8 cellular contexts compared by ENCODE assay signal in the genomic region with DNA sequence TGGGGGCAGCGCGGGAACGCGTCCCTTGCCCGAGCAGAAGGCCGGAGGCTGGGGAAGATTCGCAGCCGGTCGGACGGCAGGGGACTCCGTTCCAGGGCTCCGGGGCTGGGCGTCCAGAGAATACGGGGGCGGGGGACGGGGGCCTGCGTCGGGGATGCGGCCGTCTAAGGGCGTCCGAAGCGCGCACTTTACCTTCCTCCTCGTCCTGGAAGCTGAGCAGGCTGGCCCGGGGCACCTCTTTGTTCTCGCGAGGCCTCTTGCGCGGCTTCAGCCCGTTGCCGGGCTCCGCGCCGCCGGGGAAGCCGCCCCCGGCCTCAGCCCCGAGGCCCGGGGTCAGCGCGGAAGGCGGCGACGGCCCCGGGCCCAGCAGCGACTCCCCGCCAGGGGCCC. TPM values are rescaled to one million over a fixed set of nuclear protein-coding genes. Genes with fewer than 3 reads are reported as not detected.
DNase-seq lines count a peak whose midpoint lies in the region; ATAC-seq and TF ChIP-seq lines count a peak whose summit lies in the region.

No MANE protein-coding gene starts in this region.

- TF ChIP-seq POLR2A in Peyer's patch (IDR thresholded peaks at IDR 0.05): no peak

- H3K36me3 ChIP-seq in CD4-positive, CD25-positive, alpha-beta regulatory T cell (ENCODE audit: control insufficient read depth, insufficient read depth, low read length): peaks cover 16% of the 10 kb centered on the region
- peaks cover 0 to 13% (median 0%) of the 10 kb centered on the region in 3 donors for H3K36me3 ChIP-seq in Peyer's patch
- H3K36me3 ChIP-seq in heart right ventricle: peaks cover 0 to 44% (median 0%) of the 10 kb centered on the region in 9 donors
- peaks cover 0 to 29% of the 10 kb centered on the region in 2 donors for H3K36me3 ChIP-seq in psoas muscle (ENCODE audit: insufficient read depth in 1 of 2, low read depth in 1 of 2)

- TF ChIP-seq CTCF in Peyer's patch (IDR thresholded peaks at IDR 0.05) (no peak), heart right ventricle (IDR thresholded peaks at IDR 0.05) (no peak), psoas muscle (IDR thresholded peaks at IDR 0.05) (no peak)

- DNase-seq in CD4-positive, CD25-positive, alpha-beta regulatory T cell: peak in 2 of 3 donors; percentile 43 to 75
- DNase-seq in Peyer's patch (peak in 2 of 3 donors; percentile 26 to 71), heart right ventricle (peak; percentile 51 to 63), psoas muscle (peak; percentile 59 to 74), globus pallidus (ENCODE audit: low spot score) (no peak)

- peak overlapping the region; percentile 88 to 96 (median 94) for H3K4me3 Mint-ChIP-seq in CD4-positive, CD25-positive, alpha-beta regulatory T cell
- peak overlapping the region; percentile 97 for H3K4me3 Mint-ChIP-seq in activated naive CD8-positive, alpha-beta T cell

- peak overlapping the region; percentile 91 for H3K4me3 ChIP-seq in CD4-positive, CD25-positive, alpha-beta regulatory T cell (ENCODE audit: low read depth, low read length)
- H3K4me3 ChIP-seq in Peyer's patch: peak overlapping the region; percentile 72 to 92 (median 86)
- H3K4me3 ChIP-seq in heart right ventricle: peak overlapping the region; percentile 64 to 93 (median 79)
- H3K4me3 ChIP-seq in psoas muscle: peak overlapping the region; percentile 80

- peak; percentile 23 to 24 for ATAC-seq in CD4-positive, CD25-positive, alpha-beta regulatory T cell (ENCODE audit: low read depth in 2 of 2)
- ATAC-seq in GM18909 (IDR thresholded peaks at IDR 0.05; ENCODE audit: poor library complexity, unreplicated experiment): peak; percentile 45
- peak; percentile 30 for ATAC-seq in HG03108 (IDR thresholded peaks at IDR 0.05; ENCODE audit: unreplicated experiment)
- peak; percentile 28 to 77 (median 52) for ATAC-seq in heart right ventricle
- ATAC-seq in psoas muscle: peak; percentile 56 to 70 (median 64)

- H3K4me1 Mint-ChIP-seq in CD4-positive, CD25-positive, alpha-beta regulatory T cell: peaks cover 32 to 66% (median 55%) of the 10 kb centered on the region in 4 donors
- H3K4me1 Mint-ChIP-seq in activated naive CD8-positive, alpha-beta T cell (ENCODE audit: low read depth): peaks cover 60% of the 10 kb centered on the region

- H3K27me3 Mint-ChIP-seq in CD4-positive, CD25-positive, alpha-beta regulatory T cell: peaks cover 6% of the 10 kb centered on the region
- no peaks in the 10 kb centered on the region for H3K27me3 Mint-ChIP-seq in activated naive CD8-positive, alpha-beta T cell

- H3K27me3 ChIP-seq in CD4-positive, CD25-positive, alpha-beta regulatory T cell (ENCODE audit: control insufficient read depth, insufficient read depth, low read length): no peaks in the 10 kb centered on the region
- H3K27me3 ChIP-seq in Peyer's patch (no peaks in the 10 kb centered on the region), heart right ventricle (no peaks in the 10 kb centered on the region), psoas muscle (ENCODE audit: insufficient read depth in 3 of 3, low read length in 2 of 3) (no peaks in the 10 kb centered on the region)

- peaks cover 41% of the 10 kb centered on the region for H3K4me1 ChIP-seq in CD4-positive, CD25-positive, alpha-beta regulatory T cell (ENCODE audit: control insufficient read depth, insufficient read depth, low read length, poor library complexity, severe bottlenecking)
- H3K4me1 ChIP-seq in Peyer's patch (peaks cover 0 to 28% (median 4%) of the 10 kb centered on the region in 4 donors), heart right ventricle (peaks cover 0 to 45% (median 35%) of the 10 kb centered on the region in 9 donors), psoas muscle (peaks cover 28% of the 10 kb centered on the region)

- H3K27ac ChIP-seq in CD4-positive, CD25-positive, alpha-beta regulatory T cell (ENCODE audit: insufficient read depth, low read length, poor library complexity, severe bottlenecking): peak overlapping the region; percentile 83
- H3K27ac ChIP-seq in Peyer's patch: peak overlapping the region; percentile 85 to 93 (median 90)
- H3K27ac ChIP-seq in heart right ventricle: peak overlapping the region; percentile 85 to 95 (median 90)
- H3K27ac ChIP-seq in psoas muscle: peak overlapping the region; percentile 90

- intact Hi-C loops in heart right ventricle (cut with DNase I) (loop anchor here in 2 of 10 donors (5.0 kb wide), 1 partner anchor 44 kb away; a partner anchor contains a TSS), psoas muscle (cut with DNase I) (loop anchor here in 1 of 2 donors (2.0 kb wide), 1 partner anchor 42 kb away; a partner anchor contains a TSS)

- WGBS in heart right ventricle, 2 donors: 0% methylated on average over 48 of the region's 48 CpGs
- WGBS in psoas muscle, 3 donors: 0 to 1% (median 1%) methylated on average over 37 to 48 of the region's 48 CpGs

- peak overlapping the region; percentile 10 to 93 (median 89) for H3K27ac Mint-ChIP-seq in CD4-positive, CD25-positive, alpha-beta regulatory T cell
- peak overlapping the region; percentile 95 for H3K27ac Mint-ChIP-seq in activated naive CD8-positive, alpha-beta T cell

- H3K36me3 Mint-ChIP-seq in CD4-positive, CD25-positive, alpha-beta regulatory T cell: peaks cover 28% of the 10 kb centered on the region
- peaks cover 27% of the 10 kb centered on the region for H3K36me3 Mint-ChIP-seq in activated naive CD8-positive, alpha-beta T cell

- H3K9me3 Mint-ChIP-seq in CD4-positive, CD25-positive, alpha-beta regulatory T cell: peaks cover 0 to 4% (median 0%) of the 10 kb centered on the region in 7 donors
- H3K9me3 Mint-ChIP-seq in activated naive CD8-positive, alpha-beta T cell (ENCODE audit: low read depth): no peaks in the 10 kb centered on the region

- H3K9me3 ChIP-seq in CD4-positive, CD25-positive, alpha-beta regulatory T cell (ENCODE audit: control insufficient read depth in 2 of 2, low read length in 2 of 2): no peaks in the 10 kb centered on the region
- H3K9me3 ChIP-seq in Peyer's patch: no peaks in the 10 kb centered on the region
- no peaks in the 10 kb centered on the region for H3K9me3 ChIP-seq in heart right ventricle
- no peaks in the 10 kb centered on the region for H3K9me3 ChIP-seq in psoas muscle

RNA-seq across cellular contexts. Expression of a gene that starts 0.4 kb away (rescaled TPM):
- 59.7 TPM for total RNA-seq in CD4-positive, CD25-positive, alpha-beta regulatory T cell
- polyA plus RNA-seq in CD4-positive, CD25-positive, alpha-beta regulatory T cell: 10 to 100 TPM in 2 of 4 donors, 1 to 10 TPM in 2; 6.1 to 11.2 (median 9.2) TPM
- total RNA-seq in Peyer's patch (100 to 1,000 TPM in 1 of 4 donors, 10 to 100 TPM in 3; 49.7 to 139 (median 76.5) TPM), heart right ventricle (10 to 100 TPM in 7 of 10 donors, 1 to 10 TPM in 3; 7.4 to 16.9 (median 10.5) TPM), psoas muscle (10 to 100 TPM in 3 of 4 donors, 1 to 10 TPM in 1; 9.6 to 18.7 (median 13.6) TPM)
- polyA plus RNA-seq in heart right ventricle (10 to 100 TPM in 1 of 2 donors, 1 to 10 TPM in 1; 7.0 to 34.1 TPM), psoas muscle (10 to 100 TPM in 1 of 3 donors, 1 to 10 TPM in 2; 9.6 to 15.3 (median 10.0) TPM)

RNA-seq across cellular contexts. Expression of a gene that starts 43.3 kb away (rescaled TPM):
- 25.6 TPM for total RNA-seq in CD4-positive, CD25-positive, alpha-beta regulatory T cell
- polyA plus RNA-seq in CD4-positive, CD25-positive, alpha-beta regulatory T cell: 1 to 10 TPM; 4.4 to 6.4 (median 6.2) TPM
- total RNA-seq in Peyer's patch: 10 to 100 TPM; 13.5 to 45.4 (median 16.1) TPM
- total RNA-seq in heart right ventricle: 10 to 100 TPM in 8 of 10 donors, 1 to 10 TPM in 2; 8.8 to 15.6 (median 12.6) TPM
- polyA plus RNA-seq in heart right ventricle: 1 to 10 TPM; 5.0 to 9.7 TPM
- 10 to 100 TPM; 10.4 to 12.2 (median 11.5) TPM for total RNA-seq in psoas muscle
- 10 to 100 TPM in 1 of 3 donors, 1 to 10 TPM in 2; 5.9 to 14.8 (median 8.3) TPM for polyA plus RNA-seq in psoas muscle
